8 cellular contexts compared by ENCODE assay signal in genomic region chr19:49640113-49640898, GRCh38. TPM values are rescaled to one million over a fixed set of nuclear protein-coding genes. Genes with fewer than 3 reads are reported as not detected.
A peak's percentile ranks its signal among the peaks of the same experiment; 100 is the strongest.
DNase-seq lines count a peak whose midpoint lies in the region; ATAC-seq and TF ChIP-seq lines count a peak whose summit lies in the region.

RRAS (minus strand) TSS chr19:49640143; CDS start chr19:49640098, 45 bp downstream.

- peak; percentile 100 for DNase-seq in AG09319 (ENCODE audit: extremely low read depth, low read depth)
- peak; percentile 100 for DNase-seq in NCI-H446 treated with DMSO at 0.1 percent for 48 hours (lab: John Stamatoyannopoulos, UW)
- peak; percentile 100 for DNase-seq in activated CD4-positive, CD25-positive, alpha-beta regulatory T cell treated with anti-CD3 and anti-CD28 coated beads, Interleukin-2, amount 50 U/mL, for 72 hours
- DNase-seq in cerebellum (ENCODE audit: low spot score): peak; percentile 99
- peak; percentile 100 for DNase-seq in islet precursor cell
- peak; percentile 99 to 100 (median 100) for DNase-seq in stimulated activated CD4-positive, alpha-beta T cell treated with anti-CD3 and anti-CD28 coated beads, Interleukin-12 subunit alpha, Interleukin-12 subunit beta, amount 100 ng/mL, for 48 hours (ENCODE audit: low read depth in 2 of 3, low spot score in 1 of 3)

- TF ChIP-seq CTCF in AG09319 (IDR thresholded peaks at IDR 0.05; ENCODE audit: low read depth, low read length): no peak

- peak; percentile 53 for ATAC-seq in GM19035 (IDR thresholded peaks at IDR 0.05; ENCODE audit: unreplicated experiment)
- ATAC-seq in HG03354 (IDR thresholded peaks at IDR 0.05; ENCODE audit: poor library complexity, severe bottlenecking, unreplicated experiment): peak; percentile 68

RNA-seq across cellular contexts. Expression of gene RRAS, which starts in this region (rescaled TPM):
- 0.91 TPM for total RNA-seq in cerebellum

Comparison
In these comparisons a context has a peak if more than half of its experiments do, and no peak if none do; other contexts are left out.
1. Peak in every context shown above with its lines: DNase-seq and ATAC-seq.
2. Peak in DNase-seq in cerebellum; RNA of the gene not detected or under 1 TPM.